ENCODE assay signal across 1 cellular context in the genomic region with DNA sequence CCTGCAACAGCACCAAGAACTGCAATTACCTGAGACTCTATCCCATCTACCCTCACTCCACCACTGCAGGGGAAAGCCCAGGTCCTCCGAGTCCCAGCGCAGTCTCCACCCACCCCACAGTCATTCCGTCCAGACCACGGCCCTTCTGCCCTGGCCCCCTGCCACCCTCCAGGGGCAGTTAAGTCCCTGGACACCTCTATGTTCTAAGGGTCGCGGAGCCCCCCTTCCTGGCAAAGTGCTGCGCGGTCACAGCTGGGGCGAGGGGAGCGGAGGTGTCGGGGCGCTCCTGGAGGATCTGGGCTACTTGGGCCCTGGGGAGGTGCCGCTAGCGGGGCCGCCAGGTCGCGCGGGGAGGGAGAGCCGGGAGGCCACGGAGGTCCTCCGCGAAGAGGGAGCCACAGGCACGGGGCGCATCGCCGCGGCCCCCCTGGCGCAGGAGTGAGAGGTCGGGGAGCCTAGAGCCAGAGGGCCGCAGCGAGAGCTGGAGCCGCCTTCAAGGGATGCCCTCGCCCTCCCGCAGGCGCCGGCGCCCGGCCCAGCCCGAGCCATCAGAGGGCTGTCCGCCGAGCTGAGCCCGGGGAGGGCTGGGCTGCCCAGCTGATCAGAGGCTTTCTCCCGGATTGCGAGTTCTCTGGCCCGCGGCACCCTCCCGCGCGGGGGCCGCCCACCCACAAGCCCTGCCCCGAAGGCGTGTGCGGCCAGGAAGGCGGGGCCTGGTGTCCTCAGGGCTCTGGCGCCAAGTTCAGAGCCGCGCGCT.
TF ChIP-seq lines count a peak whose summit lies in the region.

No MANE protein-coding gene starts in this region.

TF ChIP-seq in IMR-90, 13 proteins besides CTCF, POLR2A, EP300 and RAD21:
- TF ChIP-seq, protein P1, sequence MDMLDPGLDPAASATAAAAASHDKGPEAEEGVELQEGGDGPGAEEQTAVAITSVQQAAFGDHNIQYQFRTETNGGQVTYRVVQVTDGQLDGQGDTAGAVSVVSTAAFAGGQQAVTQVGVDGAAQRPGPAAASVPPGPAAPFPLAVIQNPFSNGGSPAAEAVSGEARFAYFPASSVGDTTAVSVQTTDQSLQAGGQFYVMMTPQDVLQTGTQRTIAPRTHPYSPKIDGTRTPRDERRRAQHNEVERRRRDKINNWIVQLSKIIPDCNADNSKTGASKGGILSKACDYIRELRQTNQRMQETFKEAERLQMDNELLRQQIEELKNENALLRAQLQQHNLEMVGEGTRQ (IDR thresholded peaks at IDR 0.05; ENCODE audit: low read depth, low read length): 0 out of 2 replicates have a peak, but pooled peaks have one; percentile 7
- TF ChIP-seq MAZ (IDR thresholded peaks at IDR 0.05; ENCODE audit: borderline replicate concordance, low read depth, low read length) (peak; percentile 51; the same call in 1 of the 2 replicates), RCOR1 (IDR thresholded peaks at IDR 0.05; ENCODE audit: insufficient replicate concordance, low read length) (no peak), MXI1 (IDR thresholded peaks at IDR 0.05; ENCODE audit: borderline replicate concordance, low read depth, low read length) (no peak), CEBPB (IDR thresholded peaks at IDR 0.05; ENCODE audit: low read depth, low read length) (no peak), NFE2L2 (IDR thresholded peaks at IDR 0.05; ENCODE audit: low read depth, low read length) (no peak)
- TF ChIP-seq, protein P2, sequence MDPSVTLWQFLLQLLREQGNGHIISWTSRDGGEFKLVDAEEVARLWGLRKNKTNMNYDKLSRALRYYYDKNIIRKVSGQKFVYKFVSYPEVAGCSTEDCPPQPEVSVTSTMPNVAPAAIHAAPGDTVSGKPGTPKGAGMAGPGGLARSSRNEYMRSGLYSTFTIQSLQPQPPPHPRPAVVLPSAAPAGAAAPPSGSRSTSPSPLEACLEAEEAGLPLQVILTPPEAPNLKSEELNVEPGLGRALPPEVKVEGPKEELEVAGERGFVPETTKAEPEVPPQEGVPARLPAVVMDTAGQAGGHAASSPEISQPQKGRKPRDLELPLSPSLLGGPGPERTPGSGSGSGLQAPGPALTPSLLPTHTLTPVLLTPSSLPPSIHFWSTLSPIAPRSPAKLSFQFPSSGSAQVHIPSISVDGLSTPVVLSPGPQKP (IDR thresholded peaks at IDR 0.05; ENCODE audit: borderline replicate concordance, low read depth, low read length): no peak
